Comparison of ENCODE assay signal across 21 cellular contexts in the genomic region with DNA sequence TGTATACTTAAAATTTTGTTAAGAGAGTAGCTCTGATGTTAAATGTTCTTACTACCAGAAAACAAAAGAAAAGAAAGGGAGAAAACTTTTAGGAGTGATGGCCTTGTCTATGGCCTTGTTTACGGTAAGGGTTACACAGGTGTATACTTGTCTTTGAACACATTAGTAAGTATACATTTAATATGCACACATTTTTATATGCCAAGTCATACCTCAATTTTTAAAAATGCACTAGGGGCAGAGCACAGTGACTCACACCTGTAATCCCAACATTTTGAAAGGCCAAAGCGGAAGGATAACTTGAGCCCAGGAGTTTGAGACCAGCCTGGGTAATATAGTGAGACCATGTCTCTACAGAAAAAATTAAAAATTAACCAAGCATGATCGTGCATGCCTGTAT.
DNase-seq lines count a peak whose midpoint lies in the region; ATAC-seq and TF ChIP-seq lines count a peak whose summit lies in the region.
"Had no signal": no experiment of that assay in that cellular context is flagged by ENCODE, and none has a peak within 500 bp of the region (broad histone marks: within the 10 kb centered on the region; RNA-seq: fewer than 3 reads in every experiment).

No MANE protein-coding gene starts in this region.

- H3K4me3 ChIP-seq in ACC112 (ENCODE audit: low read depth, low read length) (no peak overlapping the region), RWPE2 (ENCODE audit: severe bottlenecking) (no peak overlapping the region), epithelial cell of esophagus (ENCODE audit: low read length) (no peak overlapping the region)
- H3K4me3 ChIP-seq: GM12878 had no signal

- H3K9me3 Mint-ChIP-seq in naive thymus-derived CD8-positive, alpha-beta T cell: peaks cover 0 to 15% (median 0%) of the 10 kb centered on the region in 9 donors
- H3K9me3 Mint-ChIP-seq: CD4-positive, alpha-beta T cell; HFFc6 had no signal

- H3K36me3 ChIP-seq in ACC112 (ENCODE audit: insufficient read depth, low read length) (no peaks in the 10 kb centered on the region), RWPE2 (ENCODE audit: low read depth) (no peaks in the 10 kb centered on the region; the same call in 1 of the 2 replicates)

- no peaks in the 10 kb centered on the region for H3K9me3 ChIP-seq in RWPE2 (ENCODE audit: severe bottlenecking)
- H3K9me3 ChIP-seq: Caco-2 had no signal

- no peak for TF ChIP-seq CTCF in RWPE2 (IDR thresholded peaks at IDR 0.05; ENCODE audit: poor library complexity, severe bottlenecking)
- no peak for TF ChIP-seq CTCF in epithelial cell of esophagus (IDR thresholded peaks at IDR 0.05; ENCODE audit: insufficient read depth, low read depth, low read length, missing control alignments)

- no peaks in the 10 kb centered on the region for H3K36me3 Mint-ChIP-seq in naive thymus-derived CD8-positive, alpha-beta T cell
- H3K36me3 Mint-ChIP-seq: IgD-negative memory B cell had no signal

- H3K27me3 Mint-ChIP-seq in naive thymus-derived CD8-positive, alpha-beta T cell: peaks cover 0 to 6% (median 4%) of the 10 kb centered on the region in 5 donors
- H3K27me3 Mint-ChIP-seq: CD4-positive, alpha-beta T cell; IgD-negative memory B cell had no signal

- peak overlapping the region; percentile 55 for H2AFZ ChIP-seq in ACC112 (ENCODE audit: low read length, unreplicated experiment)

- no peak overlapping the region for H3K4me3 Mint-ChIP-seq in naive thymus-derived CD8-positive, alpha-beta T cell
- H3K4me3 Mint-ChIP-seq: CD4-positive, alpha-beta T cell; HFFc6; IgD-negative memory B cell had no signal

- DNase-seq in RWPE2 (ENCODE audit: low spot score) (no peak), epithelial cell of esophagus (ENCODE audit: low read depth) (peak; percentile 25), kidney tubule cell (ENCODE audit: low spot score) (peak; percentile 40), UCSD-AML1 (lab: John Stamatoyannopoulos, UW; ENCODE audit: unreplicated experiment) (no peak), activated gamma-delta T cell treated with Interleukin-2 at 50 U/mL for 16 hours (no peak)
- no peak for DNase-seq in naive thymus-derived CD8-positive, alpha-beta T cell
- DNase-seq: AML-193; CD4-positive, alpha-beta T cell; DMS153; DND-41; EL; GOT3; H7; HFFc6 had no signal

- POLR2A ChIA-PET in naive thymus-derived CD8-positive, alpha-beta T cell (lab: Charles Lee): no interaction called here

- H3K4me1 Mint-ChIP-seq in naive thymus-derived CD8-positive, alpha-beta T cell: no peaks in the 10 kb centered on the region

- H3K27me3 ChIP-seq in ACC112 (ENCODE audit: insufficient read depth, low read length) (no peaks in the 10 kb centered on the region), RWPE2 (ENCODE audit: insufficient read depth, poor library complexity, severe bottlenecking) (no peaks in the 10 kb centered on the region)

- H3K4me1 ChIP-seq in ACC112 (ENCODE audit: control insufficient read depth, insufficient read depth, low read length, unreplicated experiment) (peaks cover 6% of the 10 kb centered on the region), RWPE2 (ENCODE audit: insufficient read depth, poor library complexity, severe bottlenecking) (no peaks in the 10 kb centered on the region)

- no peaks in the 10 kb centered on the region for H3K79me2 ChIP-seq in ACC112 (ENCODE audit: control insufficient read depth, insufficient read depth, low read length, unreplicated experiment)

- no peak overlapping the region for H3K27ac Mint-ChIP-seq in naive thymus-derived CD8-positive, alpha-beta T cell
- H3K27ac Mint-ChIP-seq: CD4-positive, alpha-beta T cell; HFFc6; IgD-negative memory B cell had no signal

- peak; percentile 57 for ATAC-seq in RWPE2 (ENCODE audit: low read depth)
- no peak for ATAC-seq in naive thymus-derived CD8-positive, alpha-beta T cell
- ATAC-seq: GM12878, HCT116, HepG2 had no signal

- peak overlapping the region; percentile 45 for H3K27ac ChIP-seq in ACC112 (ENCODE audit: low read depth, low read length)
- no peak overlapping the region for H3K27ac ChIP-seq in RWPE2 (ENCODE audit: poor library complexity, severe bottlenecking)
- H3K27ac ChIP-seq: C4-2B had no signal

Comparison
In these comparisons a context has a peak if more than half of its experiments do, and no peak if none do; other contexts are left out.
1. DNase-seq: peak in epithelial cell of esophagus (single experiment) and kidney tubule cell (single experiment); none in RWPE2 (single experiment), naive thymus-derived CD8-positive, alpha-beta T cell (0 of 10), UCSD-AML1 (single experiment) and activated gamma-delta T cell treated with Interleukin-2 at 50 U/mL for 16 hours (single experiment).